Comparison of ENCODE assay signal across 12 cellular contexts in the genomic region with DNA sequence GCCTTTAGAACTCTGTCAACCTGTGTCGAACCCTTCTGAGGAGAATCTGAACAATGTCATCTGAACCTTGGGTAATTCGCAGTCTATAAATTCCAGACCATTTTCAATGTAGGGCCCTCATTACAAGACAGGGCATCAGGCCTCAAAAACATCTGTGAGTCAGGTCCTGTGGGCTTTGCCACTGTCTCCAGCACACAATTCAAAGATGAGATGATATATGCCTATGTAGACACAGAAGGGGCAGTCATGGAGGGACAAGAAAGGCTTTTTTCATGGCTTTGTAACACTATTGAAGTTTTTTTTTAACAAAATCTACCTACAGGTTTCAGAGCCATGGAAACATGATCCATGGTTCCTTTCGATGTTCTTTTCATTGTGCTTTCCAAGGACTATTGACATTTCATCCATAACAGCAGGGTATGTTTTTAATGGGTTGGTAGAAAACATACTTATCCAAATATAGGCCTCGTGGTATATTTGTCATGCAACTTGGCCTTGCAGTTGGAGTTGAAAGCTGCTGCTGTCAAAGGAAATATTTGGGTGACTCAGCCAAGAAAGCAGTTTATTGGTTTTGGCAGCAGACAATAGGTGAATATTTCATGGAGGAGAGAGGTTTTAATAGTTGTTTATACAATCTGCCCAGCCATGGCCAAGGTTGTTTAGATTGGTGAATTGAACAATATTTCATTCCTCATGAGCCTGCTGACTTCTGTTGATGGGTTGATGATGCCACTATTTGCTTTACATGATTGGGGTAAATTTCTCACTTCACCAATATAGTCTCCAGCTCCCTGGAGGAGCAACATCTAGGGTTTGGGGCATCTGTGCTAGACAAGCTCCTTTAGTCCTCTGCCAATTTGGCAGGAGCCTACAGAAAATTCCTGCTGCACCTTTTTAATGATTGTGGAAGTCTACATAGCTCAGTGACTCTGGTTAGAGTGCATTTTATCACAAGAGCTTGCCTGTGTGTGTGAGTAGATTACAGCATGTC.
A peak's percentile ranks its signal among the peaks of the same experiment; 100 is the strongest.
DNase-seq lines count a peak whose midpoint lies in the region; ATAC-seq and TF ChIP-seq lines count a peak whose summit lies in the region.
"Had no signal": no experiment of that assay in that cellular context is flagged by ENCODE, and none has a peak within 500 bp of the region (broad histone marks: within the 10 kb centered on the region; RNA-seq: fewer than 3 reads in every experiment).

No MANE protein-coding gene starts in this region.

- CTCF ChIA-PET in CD8-positive, alpha-beta memory T cell (lab: Charles Lee), result no interaction called here

- ATAC-seq in HG03159 (IDR thresholded peaks at IDR 0.05; ENCODE audit: unreplicated experiment), result no peak
- no peak for ATAC-seq in HG03520 (IDR thresholded peaks at IDR 0.05; ENCODE audit: unreplicated experiment)

- H3K36me3 Mint-ChIP-seq in CD8-positive, alpha-beta memory T cell, result no peaks in the 10 kb centered on the region
- no peaks in the 10 kb centered on the region for H3K36me3 Mint-ChIP-seq in activated T-cell treated with anti-CD3 and anti-CD28 coated beads, Interleukin-2, amount 50 U/mL, for 24 hours (ENCODE audit: low read depth)

- POLR2A ChIA-PET in CD8-positive, alpha-beta memory T cell (lab: Charles Lee), result no interaction called here

- no peak overlapping the region for H3K4me3 Mint-ChIP-seq in CD8-positive, alpha-beta memory T cell
- no peak overlapping the region for H3K4me3 Mint-ChIP-seq in activated T-cell treated with anti-CD3 and anti-CD28 coated beads, Interleukin-2, amount 50 U/mL, for 24 hours

- peak overlapping the region; percentile 86 for H3K27ac ChIP-seq in ACC112 (ENCODE audit: low read depth, low read length)
- H3K27ac ChIP-seq in CD8-positive, alpha-beta memory T cell (ENCODE audit: low read depth, low read length), result no peak overlapping the region

- H3K36me3 ChIP-seq in ACC112 (ENCODE audit: insufficient read depth, low read length) (no peaks in the 10 kb centered on the region), kidney epithelial cell (ENCODE audit: control insufficient read depth, insufficient read depth, low read length) (no peaks in the 10 kb centered on the region)
- no peaks in the 10 kb centered on the region for H3K36me3 ChIP-seq in CD8-positive, alpha-beta memory T cell (ENCODE audit: insufficient read depth, low read length)

- DNase-seq in HT-29 (ENCODE audit: low spot score), result peak; percentile 20
- peak; percentile 39 for DNase-seq in amniotic epithelial cell (ENCODE audit: low read depth)
- peak; percentile 92 for DNase-seq in kidney epithelial cell (ENCODE audit: low read depth)
- no peak for DNase-seq in CD8-positive, alpha-beta memory T cell
- no peak for DNase-seq in activated T-cell treated with anti-CD3 and anti-CD28 coated beads, Interleukin-2, amount 50 U/mL, for 24 hours
- DNase-seq: AML-193; effector CD4-positive, alpha-beta T cell; Karpas-422; mesendoderm had no signal

- peaks cover 40% of the 10 kb centered on the region for H3K4me1 ChIP-seq in ACC112 (ENCODE audit: control insufficient read depth, insufficient read depth, low read length, unreplicated experiment)
- no peaks in the 10 kb centered on the region for H3K4me1 ChIP-seq in CD8-positive, alpha-beta memory T cell (ENCODE audit: insufficient read depth, low read length)

- peak overlapping the region; percentile 4; the same call in 1 of the 2 replicates for H3K4me3 ChIP-seq in ACC112 (ENCODE audit: low read depth, low read length)
- H3K4me3 ChIP-seq in kidney epithelial cell (ENCODE audit: low read depth, low read length), result no peak overlapping the region
- H3K4me3 ChIP-seq in CD8-positive, alpha-beta memory T cell (ENCODE audit: low read length), result no peak overlapping the region

- H3K27ac Mint-ChIP-seq in CD8-positive, alpha-beta memory T cell, result no peak overlapping the region
- H3K27ac Mint-ChIP-seq in activated T-cell treated with anti-CD3 and anti-CD28 coated beads, Interleukin-2, amount 50 U/mL, for 24 hours, result no peak overlapping the region

- no peaks in the 10 kb centered on the region for H3K79me2 ChIP-seq in ACC112 (ENCODE audit: control insufficient read depth, insufficient read depth, low read length, unreplicated experiment)

- H2AFZ ChIP-seq in ACC112 (ENCODE audit: low read length, unreplicated experiment), result peak overlapping the region; percentile 31

- H3K27me3 Mint-ChIP-seq in CD8-positive, alpha-beta memory T cell, result peaks cover 0 to 5% of the 10 kb centered on the region in 2 donors
- peaks cover 3% of the 10 kb centered on the region for H3K27me3 Mint-ChIP-seq in activated T-cell treated with anti-CD3 and anti-CD28 coated beads, Interleukin-2, amount 50 U/mL, for 24 hours

- TF ChIP-seq CTCF in kidney epithelial cell (IDR thresholded peaks at IDR 0.05; ENCODE audit: insufficient read depth, low read length, poor library complexity, severe bottlenecking), result no peak

- H3K9me3 ChIP-seq in CD8-positive, alpha-beta memory T cell (ENCODE audit: low read length), result no peaks in the 10 kb centered on the region

- H3K9me3 Mint-ChIP-seq in CD8-positive, alpha-beta memory T cell, result peaks cover 0 to 4% (median 0%) of the 10 kb centered on the region in 5 donors
- H3K9me3 Mint-ChIP-seq in activated T-cell treated with anti-CD3 and anti-CD28 coated beads, Interleukin-2, amount 50 U/mL, for 24 hours, result no peaks in the 10 kb centered on the region

- H3K4me1 Mint-ChIP-seq in CD8-positive, alpha-beta memory T cell, result no peaks in the 10 kb centered on the region
- H3K4me1 Mint-ChIP-seq in activated T-cell treated with anti-CD3 and anti-CD28 coated beads, Interleukin-2, amount 50 U/mL, for 24 hours (ENCODE audit: low read depth), result no peaks in the 10 kb centered on the region

- no peaks in the 10 kb centered on the region for H3K27me3 ChIP-seq in ACC112 (ENCODE audit: insufficient read depth, low read length)
- no peaks in the 10 kb centered on the region for H3K27me3 ChIP-seq in kidney epithelial cell (ENCODE audit: control insufficient read depth, insufficient read depth, low read length)
- no peaks in the 10 kb centered on the region for H3K27me3 ChIP-seq in CD8-positive, alpha-beta memory T cell (ENCODE audit: insufficient read depth, low read length, poor library complexity, severe bottlenecking)

Comparison
In these comparisons a context has a peak if more than half of its experiments do, and no peak if none do; other contexts are left out.
1. DNase-seq: peak in HT-29 (single experiment), amniotic epithelial cell (single experiment) and kidney epithelial cell (single experiment); none in CD8-positive, alpha-beta memory T cell (0 of 5) and activated T-cell treated with anti-CD3 and anti-CD28 coated beads, Interleukin-2, amount 50 U/mL, for 24 hours (single experiment).